In genomic region chr6:118123503-118124037, GRCh38 we compare ENCODE assay signal across 34 cellular contexts.
"Had no signal": no experiment of that assay in that cellular context is flagged by ENCODE, and none has a peak within 500 bp of the region (broad histone marks: within the 10 kb centered on the region; RNA-seq: fewer than 3 reads in every experiment).

No MANE protein-coding gene starts in this region.

- H3K36me3 ChIP-seq: ascending aorta, cardiac muscle cell had no signal

- H3K4me3 ChIP-seq: ascending aorta, cardiac muscle cell had no signal

- H3K27ac Mint-ChIP-seq: activated B cell treated with CpG ODN at 0.5 μM for 24 hours; activated CD4-positive, alpha-beta memory T cell treated with anti-CD3 and anti-CD28 coated beads for 36 hours; activated CD4-positive, alpha-beta T cell treated with anti-CD3 and anti-CD28 coated beads, Interleukin-2, amount 10 ng/mL, durations not matched to agents 24 days and 14 days; activated CD8-positive, alpha-beta T cell treated with anti-CD3 and anti-CD28 coated beads for 36 hours; activated naive CD4-positive, alpha-beta T cell treated with anti-CD3 and anti-CD28 coated beads, Interleukin-2, amount 10 ng/mL, durations not matched to agents 7 days and 5 days; activated naive CD4-positive, alpha-beta T cell treated with anti-CD3 and anti-CD28 coated beads, Interleukin-2, amount 50 U/mL, for 24 hours; activated naive CD8-positive, alpha-beta T cell; activated T-helper 1 cell treated with anti-CD3 and anti-CD28 coated beads, Interleukin-12 subunit alpha, Interleukin-12 subunit beta, Interleukin-2, Interleukin-4 antibody, amounts not matched to agents 30 ng/mL and 10 ng/mL and 1 ng/mL, durations not matched to agents 14 hours and 24 hours and 36 hours; activated T-helper 2 cell treated with anti-CD3 and anti-CD28 coated beads, Interferon-gamma antibody, Interleukin-2, Interleukin-4, amounts not matched to agents 10 μg/mL and 5 μg/mL and 100 μg/mL, durations not matched to agents 14 hours and 24 hours and 36 hours; T-helper 1 cell treated with Interleukin-12 subunit alpha and Interleukin-12 subunit beta and Interleukin-4 antibody, amounts not matched to agents 30 μg/mL and 1 μg/mL, for 36 hours; T-helper 2 cell treated with Interferon-gamma antibody and Interleukin-4, amounts not matched to agents 5 μg/mL and 100 μg/mL, for 36 hours had no signal

- DNase-seq: activated B cell treated with CpG ODN at 0.5 μM for 24 hours; activated CD4-positive, alpha-beta memory T cell treated with anti-CD3 and anti-CD28 coated beads for 36 hours; activated CD4-positive, alpha-beta T cell treated with anti-CD3 and anti-CD28 coated beads, Interleukin-2, amount 10 ng/mL, durations not matched to agents 24 days and 14 days; activated CD4-positive, alpha-beta T cell treated with anti-CD3 and anti-CD28 coated beads, Interleukin-2, amount 50 U/mL, for 1 hour; activated CD4-positive, alpha-beta T cell treated with anti-CD3 and anti-CD28 coated beads, Interleukin-2, amount 50 U/mL, for 4 hours; activated CD4-positive, CD25-positive, alpha-beta regulatory T cell treated with anti-CD3 and anti-CD28 coated beads, Interleukin-2, amount 50 U/mL, for 72 hours; activated CD8-positive, alpha-beta memory T cell treated with anti-CD3 and anti-CD28 coated beads, Interleukin-2, amount 50 U/mL, for 4 hours; activated CD8-positive, alpha-beta T cell treated with anti-CD3 and anti-CD28 coated beads for 36 hours; activated effector memory CD4-positive, alpha-beta T cell treated with Interleukin-2 at 50 U/mL for 16 hours; activated gamma-delta T cell; activated naive CD4-positive, alpha-beta T cell treated with anti-CD3 and anti-CD28 coated beads, Interleukin-2, amount 10 ng/mL, durations not matched to agents 7 days and 5 days; activated naive CD4-positive, alpha-beta T cell treated with Interleukin-2 at 50 U/mL for 16 hours; activated T-cell treated with anti-CD3 and anti-CD28 coated beads for 4 hours; activated T-cell treated with anti-CD3 and anti-CD28 coated beads, Interleukin-2, amount 50 U/mL, for 1 hour; activated T-cell treated with anti-CD3 and anti-CD28 coated beads, Interleukin-2, amount 50 U/mL, for 4 hours; amygdala; anterior cingulate cortex; caudate nucleus; cerebellar nuclear complex; SW 1271; T-helper 1 cell; T-helper 2 cell; T-helper 9 cell had no signal

- H3K9me3 ChIP-seq: ascending aorta had no signal

- H3K4me1 Mint-ChIP-seq: activated B cell treated with CpG ODN at 0.5 μM for 24 hours; activated CD4-positive, alpha-beta T cell treated with anti-CD3 and anti-CD28 coated beads, Interleukin-2, amount 10 ng/mL, durations not matched to agents 24 days and 14 days; activated naive CD4-positive, alpha-beta T cell treated with anti-CD3 and anti-CD28 coated beads, Interleukin-2, amount 10 ng/mL, durations not matched to agents 7 days and 5 days; activated naive CD4-positive, alpha-beta T cell treated with anti-CD3 and anti-CD28 coated beads, Interleukin-2, amount 50 U/mL, for 24 hours; central memory CD8-positive, alpha-beta T cell had no signal

- H3K27ac ChIP-seq: ascending aorta, cardiac muscle cell, VCaP had no signal

- H3K36me3 Mint-ChIP-seq: activated CD4-positive, alpha-beta memory T cell treated with anti-CD3 and anti-CD28 coated beads for 36 hours; activated naive CD4-positive, alpha-beta T cell treated with anti-CD3 and anti-CD28 coated beads, Interleukin-2, amount 10 ng/mL, durations not matched to agents 7 days and 5 days; activated naive CD4-positive, alpha-beta T cell treated with anti-CD3 and anti-CD28 coated beads, Interleukin-2, amount 50 U/mL, for 24 hours; activated naive CD8-positive, alpha-beta T cell had no signal

- H3K4me3 Mint-ChIP-seq: activated B cell treated with CpG ODN at 0.5 μM for 24 hours; activated CD4-positive, alpha-beta memory T cell treated with anti-CD3 and anti-CD28 coated beads for 36 hours; activated CD4-positive, alpha-beta T cell treated with anti-CD3 and anti-CD28 coated beads, Interleukin-2, amount 10 ng/mL, durations not matched to agents 24 days and 14 days; activated CD8-positive, alpha-beta T cell treated with anti-CD3 and anti-CD28 coated beads for 36 hours; activated naive CD4-positive, alpha-beta T cell treated with anti-CD3 and anti-CD28 coated beads, Interleukin-2, amount 10 ng/mL, durations not matched to agents 7 days and 5 days; activated naive CD4-positive, alpha-beta T cell treated with anti-CD3 and anti-CD28 coated beads, Interleukin-2, amount 50 U/mL, for 24 hours; activated naive CD8-positive, alpha-beta T cell; activated T-cell treated with anti-CD3 and anti-CD28 coated beads, Interleukin-2, amount 50 U/mL, for 4 hours; activated T-helper 1 cell treated with anti-CD3 and anti-CD28 coated beads, Interleukin-12 subunit alpha, Interleukin-12 subunit beta, Interleukin-2, Interleukin-4 antibody, amounts not matched to agents 30 ng/mL and 10 ng/mL and 1 ng/mL, durations not matched to agents 14 hours and 24 hours and 36 hours; central memory CD8-positive, alpha-beta T cell; T-helper 1 cell treated with Interleukin-12 subunit alpha and Interleukin-12 subunit beta and Interleukin-4 antibody, amounts not matched to agents 30 μg/mL and 1 μg/mL, for 36 hours; T-helper 2 cell treated with Interferon-gamma antibody and Interleukin-4, amounts not matched to agents 5 μg/mL and 100 μg/mL, for 36 hours had no signal

- H3K9me3 Mint-ChIP-seq: activated B cell treated with CpG ODN at 0.5 μM for 24 hours; activated CD4-positive, alpha-beta memory T cell treated with anti-CD3 and anti-CD28 coated beads for 36 hours; activated CD4-positive, alpha-beta T cell treated with anti-CD3 and anti-CD28 coated beads, Interleukin-2, amount 10 ng/mL, durations not matched to agents 24 days and 14 days; activated CD8-positive, alpha-beta T cell treated with anti-CD3 and anti-CD28 coated beads for 36 hours; activated naive CD4-positive, alpha-beta T cell treated with anti-CD3 and anti-CD28 coated beads, Interleukin-2, amount 10 ng/mL, durations not matched to agents 7 days and 5 days; activated naive CD4-positive, alpha-beta T cell treated with anti-CD3 and anti-CD28 coated beads, Interleukin-2, amount 50 U/mL, for 24 hours; activated T-cell treated with anti-CD3 and anti-CD28 coated beads, Interleukin-2, amount 50 U/mL, for 4 hours; activated T-helper 1 cell treated with anti-CD3 and anti-CD28 coated beads, Interleukin-12 subunit alpha, Interleukin-12 subunit beta, Interleukin-2, Interleukin-4 antibody, amounts not matched to agents 30 ng/mL and 10 ng/mL and 1 ng/mL, durations not matched to agents 14 hours and 24 hours and 36 hours; activated T-helper 2 cell treated with anti-CD3 and anti-CD28 coated beads, Interferon-gamma antibody, Interleukin-2, Interleukin-4, amounts not matched to agents 10 μg/mL and 5 μg/mL and 100 μg/mL, durations not matched to agents 14 hours and 24 hours and 36 hours; central memory CD8-positive, alpha-beta T cell; T-helper 2 cell treated with Interferon-gamma antibody and Interleukin-4, amounts not matched to agents 5 μg/mL and 100 μg/mL, for 36 hours had no signal

- H3K27me3 ChIP-seq: ascending aorta, cardiac muscle cell had no signal

- ATAC-seq: activated CD8-positive, alpha-beta T cell treated with anti-CD3 and anti-CD28 coated beads for 36 hours; activated T-cell treated with anti-CD3 and anti-CD28 coated beads, Interleukin-2, amount 50 U/mL, for 4 hours had no signal

- H3K27me3 Mint-ChIP-seq: activated B cell treated with CpG ODN at 0.5 μM for 24 hours; activated naive CD4-positive, alpha-beta T cell treated with anti-CD3 and anti-CD28 coated beads, Interleukin-2, amount 10 ng/mL, durations not matched to agents 7 days and 5 days; activated naive CD8-positive, alpha-beta T cell; brain had no signal

- H3K4me1 ChIP-seq: ascending aorta had no signal
